1 cellular context compared by ENCODE assay signal in genomic region chr17:78999056-78999768, GRCh38.
TF ChIP-seq lines count a peak whose summit lies in the region.

No MANE protein-coding gene starts in this region.

TF ChIP-seq in HepG2, 621 proteins besides CTCF, POLR2A, EP300 and RAD21:
- TF ChIP-seq ZNF556 (CRISPR knock-in tag; IDR thresholded peaks at IDR 0.05; ENCODE audit: borderline replicate concordance) = no peak
- no peak for TF ChIP-seq ZNF235 (CRISPR knock-in tag; IDR thresholded peaks at IDR 0.05; ENCODE audit: borderline replicate concordance)
- peak; percentile 61 for TF ChIP-seq ZNF770 (CRISPR knock-in tag; IDR thresholded peaks at IDR 0.05)
- TF ChIP-seq ZNF609 (CRISPR knock-in tag; IDR thresholded peaks at IDR 0.05; ENCODE audit: borderline replicate concordance) = no peak
- no peak for TF ChIP-seq FOXK1 (CRISPR knock-in tag; IDR thresholded peaks at IDR 0.05; ENCODE audit: borderline replicate concordance, low read depth)
